12 cellular contexts compared by ENCODE assay signal in the genomic region with DNA sequence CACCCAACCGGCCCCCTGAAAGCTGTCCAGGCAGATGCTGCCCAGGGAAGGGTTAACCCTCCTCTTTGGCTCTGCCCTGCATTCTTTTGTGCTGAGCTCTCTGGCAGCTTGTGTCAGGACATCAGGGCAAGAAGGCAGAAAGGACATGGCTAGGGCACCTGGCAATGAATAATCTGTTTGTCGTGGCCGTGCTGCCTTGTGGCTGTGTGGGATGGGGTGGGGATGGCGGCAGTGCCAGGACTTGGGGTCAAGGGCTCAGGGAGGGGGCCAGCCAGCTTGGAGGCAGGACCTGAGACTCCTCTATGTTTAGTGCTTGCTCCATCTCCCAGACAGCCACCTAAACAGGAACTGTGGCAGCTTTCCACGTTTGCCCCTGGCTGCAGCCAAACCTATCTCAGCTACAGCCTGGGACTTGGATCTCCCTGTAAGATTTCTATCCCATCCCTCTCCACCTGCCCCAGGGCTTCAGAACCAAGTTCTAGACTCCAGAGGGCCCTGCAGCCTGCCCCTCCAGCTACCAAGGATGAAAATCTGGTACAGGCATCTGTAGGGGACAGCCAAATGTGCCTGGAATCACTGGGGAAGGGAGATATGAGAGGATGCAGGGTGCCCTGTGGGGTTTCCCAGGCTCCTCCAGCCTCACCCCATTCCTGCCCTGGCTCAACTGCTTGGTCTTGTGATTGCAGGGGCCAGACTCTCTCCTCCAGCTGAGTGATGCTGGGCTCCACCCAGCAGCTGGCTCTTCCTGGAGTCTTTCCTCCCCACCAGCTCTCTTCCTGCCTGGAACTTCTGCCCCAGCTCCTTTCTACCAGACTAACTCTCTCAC. TPM values are rescaled to one million over a fixed set of nuclear protein-coding genes. Genes with fewer than 3 reads are reported as not detected.
A peak's percentile ranks its signal among the peaks of the same experiment; 100 is the strongest.
DNase-seq lines count a peak whose midpoint lies in the region; ATAC-seq, FAIRE-seq and TF ChIP-seq lines count a peak whose summit lies in the region.
"Had no signal": no experiment of that assay in that cellular context is flagged by ENCODE, and none has a peak within 500 bp of the region (broad histone marks: within the 10 kb centered on the region; RNA-seq: fewer than 3 reads in every experiment).

No MANE protein-coding gene starts in this region.

- no peaks in the 10 kb centered on the region for H4K20me1 ChIP-seq in PC-9 (ENCODE audit: insufficient read depth)

- intact Hi-C loops in Calu3 (cut with micrococcal nuclease; ENCODE audit: unreplicated experiment): loop anchor here (2.0 kb wide), 2 partner anchors 56 to 102 kb away; a partner anchor contains a TSS
- intact Hi-C loops in PC-9 (cut with micrococcal nuclease; ENCODE audit: unreplicated experiment): loop anchor here (1.0 kb wide), 4 partner anchors 57 to 103 kb away; a partner anchor contains a TSS
- intact Hi-C loops in pancreas (cut with DNase I): loop anchor here in 1 of 3 donors (10.0 kb wide), 1 partner anchor 108 kb away; no protein-coding TSS in a partner anchor

- FAIRE-seq in pancreas (lab: Jason Lieb, UNC): no peak

- peak; percentile 75 for DNase-seq in Calu3
- DNase-seq in PC-9: peak; percentile 67 to 86
- peak; percentile 82 for DNase-seq in glomerular visceral epithelial cell (ENCODE audit: extremely low spot score)
- peak in 5 of 6 donors; percentile 69 to 81 (median 72) for DNase-seq in pancreas
- DNase-seq: activated CD8-positive, alpha-beta T cell treated with anti-CD3 and anti-CD28 coated beads, Interleukin-2, amount 10 ng/mL, durations not matched to agents 7 days and 5 days; CD8-positive, alpha-beta T cell; dermis blood vessel endothelial cell; NCI-H524 had no signal

- 10 to 18% methylated on average over 5 of the region's 5 CpGs for WGBS in pancreas, 2 donors

- no peaks in the 10 kb centered on the region for H3K27me3 Mint-ChIP-seq in Calu3 (ENCODE audit: unreplicated experiment)

- H3F3A ChIP-seq in PC-9 (ENCODE audit: insufficient read depth, low read depth): peaks cover 58% of the 10 kb centered on the region

- peak overlapping the region; percentile 19 for H3K4me3 Mint-ChIP-seq in Calu3 (ENCODE audit: low read depth, unreplicated experiment)
- H3K4me3 Mint-ChIP-seq: activated CD8-positive, alpha-beta T cell treated with anti-CD3 and anti-CD28 coated beads, Interleukin-2, amount 10 ng/mL, durations not matched to agents 7 days and 5 days; CD8-positive, alpha-beta T cell had no signal

- H3K27ac ChIP-seq in PC-9 (peak overlapping the region; percentile 97), pancreas (peak overlapping the region; percentile 44 to 95 (median 78))

- peaks cover 9% of the 10 kb centered on the region for H3K36me3 Mint-ChIP-seq in Calu3 (ENCODE audit: insufficient read depth, unreplicated experiment)
- H3K36me3 Mint-ChIP-seq: CD8-positive, alpha-beta T cell had no signal

- TF ChIP-seq CTCF in Calu3 (IDR thresholded peaks at IDR 0.05; ENCODE audit: unreplicated experiment): no peak
- no peak for TF ChIP-seq CTCF in PC-9 (conservative IDR thresholded peaks at IDR 0.05)
- no peak for TF ChIP-seq CTCF in pancreas (IDR thresholded peaks at IDR 0.05)

- CTCF ChIA-PET in Calu3 (lab: Charles Lee) (interaction anchor here (0.6 to 2.6 kb wide), 15 partner anchors 12 to 122 kb away, joined by 3 to 27 read pairs (median 6); a partner anchor contains a TSS), PC-9 (lab: Charles Lee) (interaction anchor here (0.5 to 2.3 kb wide), 7 partner anchors 56 to 1550 kb away, joined by 3 to 12 read pairs (median 4); a partner anchor contains a TSS)

- H3K9me3 Mint-ChIP-seq in Calu3 (ENCODE audit: low read depth, unreplicated experiment): no peaks in the 10 kb centered on the region
- H3K9me3 Mint-ChIP-seq: CD8-positive, alpha-beta T cell had no signal

- POLR2A ChIA-PET in PC-9 (lab: Charles Lee; ENCODE audit: unreplicated experiment): interaction anchor here (0.6 to 3.6 kb wide), 21 partner anchors 21 to 476 kb away, joined by 3 to 90 read pairs (median 6); a partner anchor contains a TSS

- H3K4me1 ChIP-seq in PC-9 (replicated peaks; ENCODE audit: insufficient read depth) (peaks cover 92% of the 10 kb centered on the region), pancreas (peaks cover 23 to 44% (median 31%) of the 10 kb centered on the region in 3 donors)

- H3K4me3 ChIP-seq in PC-9 (peak overlapping the region; percentile 23; the same call in 1 of the 2 replicates), pancreas (no peak overlapping the region)

- no peaks in the 10 kb centered on the region for H3K79me2 ChIP-seq in PC-9 (ENCODE audit: low read depth)

- H3K27me3 ChIP-seq in PC-9 (ENCODE audit: insufficient read depth, low read depth) (no peaks in the 10 kb centered on the region), pancreas (no peaks in the 10 kb centered on the region)

- ATAC-seq in pancreas (peak; percentile 36 to 56 (median 52)), HG02759 (IDR thresholded peaks at IDR 0.05; ENCODE audit: unreplicated experiment) (no peak), GM21717 (IDR thresholded peaks at IDR 0.05; ENCODE audit: unreplicated experiment) (no peak), HG03565 (IDR thresholded peaks at IDR 0.05; ENCODE audit: unreplicated experiment) (no peak), GM21447 (IDR thresholded peaks at IDR 0.05; ENCODE audit: unreplicated experiment) (no peak)
- ATAC-seq: activated CD8-positive, alpha-beta T cell treated with anti-CD3 and anti-CD28 coated beads, Interleukin-2, amount 10 ng/mL, durations not matched to agents 7 days and 5 days; CD8-positive, alpha-beta T cell had no signal

- H2AFZ ChIP-seq in PC-9: no peak overlapping the region

- H3K27ac Mint-ChIP-seq in Calu3 (ENCODE audit: unreplicated experiment): peak overlapping the region; percentile 94
- H3K27ac Mint-ChIP-seq: activated CD8-positive, alpha-beta T cell treated with anti-CD3 and anti-CD28 coated beads, Interleukin-2, amount 10 ng/mL, durations not matched to agents 7 days and 5 days; CD8-positive, alpha-beta T cell had no signal

- H3K9me3 ChIP-seq in PC-9 (ENCODE audit: insufficient read depth, low read depth): no peaks in the 10 kb centered on the region
- H3K9me3 ChIP-seq in pancreas: no peaks in the 10 kb centered on the region

- H3K4me1 Mint-ChIP-seq in Calu3 (ENCODE audit: low read depth, unreplicated experiment): peaks cover 47% of the 10 kb centered on the region

- BruUV-seq in Calu3 (replicated peaks; lab: Mats Ljungman, UMichigan) (TSS peak; percentile 69), PC-9 (replicated peaks; lab: Mats Ljungman, UMichigan) (TSS peak; percentile 43)

- no peaks in the 10 kb centered on the region for H3K36me3 ChIP-seq in PC-9 (ENCODE audit: low read depth)
- H3K36me3 ChIP-seq in pancreas: no peaks in the 10 kb centered on the region

- H3K9me2 ChIP-seq in PC-9 (ENCODE audit: insufficient read depth): no peaks in the 10 kb centered on the region

- H3K4me2 ChIP-seq in PC-9: peak overlapping the region; percentile 74

RNA-seq across cellular contexts. Expression of a gene that starts 9.6 kb away (rescaled TPM):
- total RNA-seq in Calu3 (2022) (0.12 and 0.22 TPM in 2 replicates), PC-9 (2021) (0.30 and 0.33 TPM in 2 replicates), pancreas (under 1 TPM in 4 of 6 donors, not detected in 2; 0.03 to 0.25 (median 0.07) TPM)
- under 1 TPM; 0.02 to 0.11 TPM for polyA plus RNA-seq in pancreas
- total RNA-seq: activated CD8-positive, alpha-beta T cell treated with anti-CD3 and anti-CD28 coated beads, Interleukin-2, amount 10 ng/mL, durations not matched to agents 7 days and 5 days; CD8-positive, alpha-beta T cell; dermis blood vessel endothelial cell had no signal

RNA-seq across cellular contexts. Expression of a gene that starts 31.5 kb away (rescaled TPM):
- total RNA-seq in Calu3 (2022) (64.1 and 66.9 TPM in 2 replicates), PC-9 (2021) (40.0 and 42.6 TPM in 2 replicates), pancreas (10 to 100 TPM; 17.9 to 30.4 (median 24.8) TPM)
- 10 to 100 TPM; 14.8 to 20.5 TPM for polyA plus RNA-seq in pancreas

RNA-seq across cellular contexts. Expression of a gene that starts 47.3 kb away (rescaled TPM):
- total RNA-seq in Calu3 (2022) (not detected in 2 replicates), PC-9 (2021) (not detected in 2 replicates), pancreas (1 to 10 TPM in 4 of 6 donors, under 1 TPM in 2; 0.23 to 2.9 (median 1.0) TPM)
- 1 to 10 TPM in 1 of 2 donors, under 1 TPM in 1; 0.61 to 1.2 TPM for polyA plus RNA-seq in pancreas

Comparison
In these comparisons a context has a peak if more than half of its experiments do, and no peak if none do; other contexts are left out.
1. ATAC-seq: peak in pancreas (4 of 4); none in HG02759 (single experiment), GM21717 (single experiment), HG03565 (single experiment) and GM21447 (single experiment).
2. Peak in every context shown above with its lines, with median percentiles within 50 percentile points of each other: DNase-seq.